In the genomic region with DNA sequence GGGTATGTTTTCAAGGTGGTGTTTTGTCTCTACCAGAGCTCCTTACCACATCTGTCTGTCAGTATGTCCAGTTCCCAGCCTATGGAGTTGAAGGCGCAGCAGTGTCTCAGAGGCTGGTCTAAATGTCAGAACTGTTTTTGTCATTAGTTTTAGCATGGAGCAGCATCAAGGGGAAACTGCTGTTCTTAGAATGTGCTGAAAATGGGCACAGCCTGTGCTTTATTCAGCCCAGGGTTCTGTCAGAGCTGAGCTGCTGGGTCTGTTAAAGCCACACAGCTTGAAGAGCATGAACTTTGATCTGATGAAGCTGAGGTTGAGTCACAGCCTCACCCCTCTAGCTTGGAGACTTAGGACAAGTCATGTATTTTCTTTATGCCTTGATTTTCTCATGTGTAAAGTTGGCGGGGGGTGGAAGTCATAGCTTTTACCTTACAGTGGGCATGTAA, we compare ENCODE assay signal across 9 cellular contexts.
DNase-seq lines count a peak whose midpoint lies in the region; ATAC-seq, FAIRE-seq and TF ChIP-seq lines count a peak whose summit lies in the region.
"Had no signal": no experiment of that assay in that cellular context is flagged by ENCODE, and none has a peak within 500 bp of the region (broad histone marks: within the 10 kb centered on the region; RNA-seq: fewer than 3 reads in every experiment).

No MANE protein-coding gene starts in this region.

- H3K36me3 ChIP-seq in Peyer's patch (no peaks in the 10 kb centered on the region), skeletal muscle tissue (ENCODE audit: control insufficient read depth in 3 of 3, insufficient read depth in 3 of 3, low read length in 3 of 3) (no peaks in the 10 kb centered on the region), brain microvascular endothelial cell (replicated peaks) (no peaks in the 10 kb centered on the region), aorta (ENCODE audit: control insufficient read depth in 1 of 2, insufficient read depth in 2 of 2, low read length in 1 of 2) (no peaks in the 10 kb centered on the region), BE2C (no peaks in the 10 kb centered on the region)

- no peak overlapping the region for H3K9ac ChIP-seq in skeletal muscle tissue (ENCODE audit: low read depth in 1 of 3, low read length in 3 of 3)

- peaks cover 0 to 43% (median 6%) of the 10 kb centered on the region in 4 donors for H3K4me1 ChIP-seq in Peyer's patch
- peaks cover 47 to 63% (median 61%) of the 10 kb centered on the region in 3 donors for H3K4me1 ChIP-seq in skeletal muscle tissue (ENCODE audit: control insufficient read depth in 3 of 3, insufficient read depth in 3 of 3, low read length in 3 of 3)
- no peaks in the 10 kb centered on the region for H3K4me1 ChIP-seq in aorta (ENCODE audit: control insufficient read depth in 1 of 2, insufficient read depth in 2 of 2, low read length in 2 of 2)
- H3K4me1 ChIP-seq in BE2C, result no peaks in the 10 kb centered on the region

- H3K27ac ChIP-seq in Peyer's patch, result peak overlapping the region in 3 of 4 donors; percentile 29 to 90 (median 77)
- H3K27ac ChIP-seq in skeletal muscle tissue (ENCODE audit: low read depth, low read length), result peak overlapping the region; percentile 63
- no peak overlapping the region for H3K27ac ChIP-seq in brain microvascular endothelial cell
- H3K27ac ChIP-seq in aorta (ENCODE audit: low read depth in 1 of 2, low read length in 2 of 2), result no peak overlapping the region

- H3K9me3 ChIP-seq in Peyer's patch (no peaks in the 10 kb centered on the region), skeletal muscle tissue (ENCODE audit: control insufficient read depth in 3 of 3, low read length in 3 of 3) (peaks cover 0 to 4% (median 0%) of the 10 kb centered on the region in 3 donors), aorta (ENCODE audit: control insufficient read depth, low read length) (no peaks in the 10 kb centered on the region), BE2C (no peaks in the 10 kb centered on the region)

- TF ChIP-seq CTCF in Peyer's patch (IDR thresholded peaks at IDR 0.05), result no peak
- TF ChIP-seq CTCF in astrocyte of the spinal cord (IDR thresholded peaks at IDR 0.05; ENCODE audit: low read depth, low read length), result no peak
- no peak for TF ChIP-seq CTCF in brain microvascular endothelial cell (IDR thresholded peaks at IDR 0.05; ENCODE audit: low read depth, low read length, missing control alignments)
- no peak for TF ChIP-seq CTCF in BE2C (IDR thresholded peaks at IDR 0.05; ENCODE audit: low read depth, low read length)

- H3K27me3 ChIP-seq in Peyer's patch, result no peaks in the 10 kb centered on the region
- H3K27me3 ChIP-seq in skeletal muscle tissue (ENCODE audit: control insufficient read depth in 3 of 3, insufficient read depth in 3 of 3, low read length in 3 of 3), result no peaks in the 10 kb centered on the region
- no peaks in the 10 kb centered on the region for H3K27me3 ChIP-seq in brain microvascular endothelial cell (replicated peaks)
- no peaks in the 10 kb centered on the region for H3K27me3 ChIP-seq in aorta (ENCODE audit: control insufficient read depth in 1 of 2, insufficient read depth in 2 of 2, low read length in 1 of 2)
- no peaks in the 10 kb centered on the region for H3K27me3 ChIP-seq in BE2C

- no peak for TF ChIP-seq POLR2A in Peyer's patch (IDR thresholded peaks at IDR 0.05)

- intact Hi-C loops in aorta (cut with DNase I), result no loop called here

- no peak for DNase-seq in GM19239 (ENCODE audit: insufficient read length, low spot score)
- peak in 1 of 3 donors; percentile 80 for DNase-seq in Peyer's patch
- peak; percentile 10 for DNase-seq in astrocyte of the spinal cord (ENCODE audit: low read depth, low spot score)
- DNase-seq in brain microvascular endothelial cell, result no peak
- no peak for DNase-seq in aorta
- no peak for DNase-seq in NCI-H2196 (lab: John Stamatoyannopoulos, UW; ENCODE audit: unreplicated experiment)
- DNase-seq in BE2C, result no peak

- no peak for ATAC-seq in aorta (ENCODE audit: low FRiP score)

- H3K4me3 ChIP-seq in Peyer's patch (no peak overlapping the region), astrocyte of the spinal cord (ENCODE audit: low read depth, low read length) (no peak overlapping the region), skeletal muscle tissue (ENCODE audit: low read length in 3 of 3) (no peak overlapping the region), brain microvascular endothelial cell (ENCODE audit: low read depth, low read length) (no peak overlapping the region), aorta (ENCODE audit: low read length in 2 of 2) (no peak overlapping the region), BE2C (ENCODE audit: low read depth, low read length) (no peak overlapping the region)

- WGBS in aorta, 2 donors, result 96 to 97% methylated on average over 2 of the region's 2 CpGs

- in situ Hi-C loops in astrocyte of the spinal cord (cut with HindIII; ENCODE audit: low sequenced_read_pairs), result no loop called here
- in situ Hi-C loops in brain microvascular endothelial cell (cut with HindIII; ENCODE audit: low pct_ligation_motif_present, low sequenced_read_pairs), result no loop called here

- FAIRE-seq in GM19239 (lab: Jason Lieb, UNC), result peak; percentile 63
- FAIRE-seq: endometrium had no signal

Comparison
In these comparisons a context has a peak if more than half of its experiments do, and no peak if none do; other contexts are left out.
1. H3K27ac ChIP-seq: peak in Peyer's patch (3 of 4) and skeletal muscle tissue (single experiment); none in brain microvascular endothelial cell (single experiment) and aorta (0 of 2).